Comparison of ENCODE assay signal across 1 cellular context in genomic region chr9:110197330-110198187, GRCh38.
A peak's percentile ranks its signal among the peaks of the same experiment; 100 is the strongest.
TF ChIP-seq lines count a peak whose summit lies in the region.

No MANE protein-coding gene starts in this region.

TF ChIP-seq in HepG2, 621 proteins besides CTCF, POLR2A, EP300 and RAD21 (continued from another document and continues in another):
- TF ChIP-seq, protein P1, sequence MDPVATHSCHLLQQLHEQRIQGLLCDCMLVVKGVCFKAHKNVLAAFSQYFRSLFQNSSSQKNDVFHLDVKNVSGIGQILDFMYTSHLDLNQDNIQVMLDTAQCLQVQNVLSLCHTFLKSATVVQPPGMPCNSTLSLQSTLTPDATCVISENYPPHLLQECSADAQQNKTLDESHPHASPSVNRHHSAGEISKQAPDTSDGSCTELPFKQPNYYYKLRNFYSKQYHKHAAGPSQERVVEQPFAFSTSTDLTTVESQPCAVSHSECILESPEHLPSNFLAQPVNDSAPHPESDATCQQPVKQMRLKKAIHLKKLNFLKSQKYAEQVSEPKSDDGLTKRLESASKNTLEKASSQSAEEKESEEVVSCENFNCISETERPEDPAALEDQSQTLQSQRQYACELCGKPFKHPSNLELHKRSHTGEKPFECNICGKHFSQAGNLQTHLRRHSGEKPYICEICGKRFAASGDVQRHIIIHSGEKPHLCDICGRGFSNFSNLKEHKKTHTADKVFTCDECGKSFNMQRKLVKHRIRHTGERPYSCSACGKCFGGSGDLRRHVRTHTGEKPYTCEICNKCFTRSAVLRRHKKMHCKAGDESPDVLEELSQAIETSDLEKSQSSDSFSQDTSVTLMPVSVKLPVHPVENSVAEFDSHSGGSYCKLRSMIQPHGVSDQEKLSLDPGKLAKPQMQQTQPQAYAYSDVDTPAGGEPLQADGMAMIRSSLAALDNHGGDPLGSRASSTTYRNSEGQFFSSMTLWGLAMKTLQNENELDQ (CRISPR knock-in tag; IDR thresholded peaks at IDR 0.05; ENCODE audit: borderline replicate concordance): no peak
- no peak for TF ChIP-seq SRSF9 (IDR thresholded peaks at IDR 0.05; ENCODE audit: borderline replicate concordance, insufficient read depth, low read depth, low read length, poor library complexity, severe bottlenecking)
- no peak for TF ChIP-seq ZNF318 (CRISPR knock-in tag; IDR thresholded peaks at IDR 0.05)
- peak; percentile 27 for TF ChIP-seq BCL6 (CRISPR knock-in tag; IDR thresholded peaks at IDR 0.05)
- TF ChIP-seq ZNF773 (CRISPR knock-in tag; IDR thresholded peaks at IDR 0.05; ENCODE audit: borderline replicate concordance): no peak
- TF ChIP-seq ZNF609 (CRISPR knock-in tag; IDR thresholded peaks at IDR 0.05; ENCODE audit: borderline replicate concordance): peak; percentile 57; the same call in 1 of the 2 replicates
- TF ChIP-seq, protein P2, sequence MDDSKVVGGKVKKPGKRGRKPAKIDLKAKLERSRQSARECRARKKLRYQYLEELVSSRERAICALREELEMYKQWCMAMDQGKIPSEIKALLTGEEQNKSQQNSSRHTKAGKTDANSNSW (CRISPR knock-in tag; IDR thresholded peaks at IDR 0.05; ENCODE audit: borderline replicate concordance): no peak
- TF ChIP-seq ZNF296 (CRISPR knock-in tag; conservative IDR thresholded peaks at IDR 0.05): no peak
- TF ChIP-seq MED1 (CRISPR knock-in tag; IDR thresholded peaks at IDR 0.05): peak; percentile 66
- TF ChIP-seq ZNF121 (CRISPR knock-in tag; IDR thresholded peaks at IDR 0.05): 0 out of 2 replicates have a peak, but pooled peaks have one; percentile 10
- TF ChIP-seq, protein P3, sequence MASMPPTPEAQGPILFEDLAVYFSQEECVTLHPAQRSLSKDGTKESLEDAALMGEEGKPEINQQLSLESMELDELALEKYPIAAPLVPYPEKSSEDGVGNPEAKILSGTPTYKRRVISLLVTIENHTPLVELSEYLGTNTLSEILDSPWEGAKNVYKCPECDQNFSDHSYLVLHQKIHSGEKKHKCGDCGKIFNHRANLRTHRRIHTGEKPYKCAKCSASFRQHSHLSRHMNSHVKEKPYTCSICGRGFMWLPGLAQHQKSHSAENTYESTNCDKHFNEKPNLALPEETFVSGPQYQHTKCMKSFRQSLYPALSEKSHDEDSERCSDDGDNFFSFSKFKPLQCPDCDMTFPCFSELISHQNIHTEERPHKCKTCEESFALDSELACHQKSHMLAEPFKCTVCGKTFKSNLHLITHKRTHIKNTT (CRISPR knock-in tag; IDR thresholded peaks at IDR 0.05): no peak
- TF ChIP-seq MTA1 (CRISPR knock-in tag; IDR thresholded peaks at IDR 0.05; ENCODE audit: borderline replicate concordance): no peak
- TF ChIP-seq GABPB1 (CRISPR knock-in tag; IDR thresholded peaks at IDR 0.05): no peak
- no peak; the same call in 1 of the 2 replicates for TF ChIP-seq EHMT2 (IDR thresholded peaks at IDR 0.05; ENCODE audit: borderline replicate concordance, low read depth, low read length)
- peak; percentile 78; the same call in 1 of the 2 replicates for TF ChIP-seq MEIS1 (CRISPR knock-in tag; IDR thresholded peaks at IDR 0.05; ENCODE audit: borderline replicate concordance)
- no peak for TF ChIP-seq BCL3 (CRISPR knock-in tag; IDR thresholded peaks at IDR 0.05)
- TF ChIP-seq THAP11 (CRISPR knock-in tag; IDR thresholded peaks at IDR 0.05): 0 out of 2 replicates have a peak, but pooled peaks have one; percentile 34
- peak; percentile 52; the same call in 1 of the 2 replicates for TF ChIP-seq ZNF747 (CRISPR knock-in tag; IDR thresholded peaks at IDR 0.05; ENCODE audit: borderline replicate concordance)
- TF ChIP-seq ZKSCAN8 (CRISPR knock-in tag; IDR thresholded peaks at IDR 0.05; ENCODE audit: borderline replicate concordance): peak; percentile 49; the same call in 1 of the 2 replicates
- peak; percentile 66 for TF ChIP-seq RCOR2 (CRISPR knock-in tag; IDR thresholded peaks at IDR 0.05)
- TF ChIP-seq ZNF672 (CRISPR knock-in tag; IDR thresholded peaks at IDR 0.05): no peak
- TF ChIP-seq MED8 (CRISPR knock-in tag; IDR thresholded peaks at IDR 0.05; ENCODE audit: insufficient replicate concordance): no peak
- TF ChIP-seq DR1 (CRISPR knock-in tag; IDR thresholded peaks at IDR 0.05): no peak
- TF ChIP-seq SRY (CRISPR knock-in tag; IDR thresholded peaks at IDR 0.05): no peak
- no peak for TF ChIP-seq ZNF775 (CRISPR knock-in tag; IDR thresholded peaks at IDR 0.05; ENCODE audit: borderline replicate concordance)
- TF ChIP-seq ZBED4 (CRISPR knock-in tag; IDR thresholded peaks at IDR 0.05; ENCODE audit: borderline replicate concordance): no peak
- peak; percentile 51 for TF ChIP-seq FOSL2 (CRISPR knock-in tag; IDR thresholded peaks at IDR 0.05)
- TF ChIP-seq NFRKB (IDR thresholded peaks at IDR 0.05): no peak
- peak; percentile 28; the same call in 1 of the 2 replicates for TF ChIP-seq CREM (IDR thresholded peaks at IDR 0.05)
- TF ChIP-seq CREM (CRISPR knock-in tag; IDR thresholded peaks at IDR 0.05): no peak
- TF ChIP-seq, protein P4, sequence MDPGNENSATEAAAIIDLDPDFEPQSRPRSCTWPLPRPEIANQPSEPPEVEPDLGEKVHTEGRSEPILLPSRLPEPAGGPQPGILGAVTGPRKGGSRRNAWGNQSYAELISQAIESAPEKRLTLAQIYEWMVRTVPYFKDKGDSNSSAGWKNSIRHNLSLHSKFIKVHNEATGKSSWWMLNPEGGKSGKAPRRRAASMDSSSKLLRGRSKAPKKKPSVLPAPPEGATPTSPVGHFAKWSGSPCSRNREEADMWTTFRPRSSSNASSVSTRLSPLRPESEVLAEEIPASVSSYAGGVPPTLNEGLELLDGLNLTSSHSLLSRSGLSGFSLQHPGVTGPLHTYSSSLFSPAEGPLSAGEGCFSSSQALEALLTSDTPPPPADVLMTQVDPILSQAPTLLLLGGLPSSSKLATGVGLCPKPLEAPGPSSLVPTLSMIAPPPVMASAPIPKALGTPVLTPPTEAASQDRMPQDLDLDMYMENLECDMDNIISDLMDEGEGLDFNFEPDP (CRISPR knock-in tag; conservative IDR thresholded peaks at IDR 0.05): no peak
- peak; percentile 76; the same call in 1 of the 2 replicates for TF ChIP-seq ZNF556 (CRISPR knock-in tag; IDR thresholded peaks at IDR 0.05; ENCODE audit: borderline replicate concordance)
